In genomic region chr15:30990036-30990435, GRCh38 we compare ENCODE assay signal across 8 cellular contexts. TPM values are rescaled to one million over a fixed set of nuclear protein-coding genes. Genes with fewer than 3 reads are reported as not detected.
A peak's percentile ranks its signal among the peaks of the same experiment; 100 is the strongest.
DNase-seq lines count a peak whose midpoint lies in the region; ATAC-seq and TF ChIP-seq lines count a peak whose summit lies in the region.

No MANE protein-coding gene starts in this region.

- H3K4me2 ChIP-seq in Karpas-422 (ENCODE audit: low read depth, low read length, poor library complexity, severe bottlenecking) = peak overlapping the region; percentile 90

- H4K20me1 ChIP-seq in Karpas-422 (ENCODE audit: insufficient read depth, low read depth, low read length) = no peaks in the 10 kb centered on the region

- peak overlapping the region; percentile 85 for H3K9ac ChIP-seq in Karpas-422 (ENCODE audit: low read length)
- H3K9ac ChIP-seq in mucosa of rectum (ENCODE audit: low read depth in 1 of 2, low read length in 2 of 2) = peak overlapping the region; percentile 95 to 99

- H3K4me3 ChIP-seq in BE2C (ENCODE audit: low read depth, low read length) (peak overlapping the region; percentile 94), Karpas-422 (ENCODE audit: low read length) (peak overlapping the region; percentile 84), brain microvascular endothelial cell (ENCODE audit: low read depth, low read length) (peak overlapping the region; percentile 91), mucosa of rectum (ENCODE audit: low read length in 2 of 2) (peak overlapping the region; percentile 77 to 94)

- in situ Hi-C loops in brain microvascular endothelial cell (cut with HindIII; ENCODE audit: low pct_ligation_motif_present, low sequenced_read_pairs) = no loop called here

- no peak for DNase-seq in BE2C
- peak; percentile 71 for DNase-seq in Karpas-422
- DNase-seq in brain microvascular endothelial cell = no peak
- DNase-seq in hepatic stellate cell (ENCODE audit: low spot score) = no peak
- DNase-seq in stimulated activated naive CD4-positive, alpha-beta T cell treated with Interleukin-2 at 50 U/mL for 16 hours (lab: John Stamatoyannopoulos, UW) = no peak
- no peak for DNase-seq in mesenteric fat pad (ENCODE audit: low spot score)

- peak overlapping the region; percentile 42; the same call in 1 of the 2 replicates for H2AFZ ChIP-seq in Karpas-422 (ENCODE audit: low read length)

- no peak for TF ChIP-seq CTCF in BE2C (IDR thresholded peaks at IDR 0.05; ENCODE audit: low read depth, low read length)
- TF ChIP-seq CTCF in brain microvascular endothelial cell (IDR thresholded peaks at IDR 0.05; ENCODE audit: low read depth, low read length, missing control alignments) = peak; percentile 13

- H3K79me2 ChIP-seq in Karpas-422 (ENCODE audit: low read length) = peaks cover 30% of the 10 kb centered on the region

- H3K36me3 ChIP-seq in BE2C = no peaks in the 10 kb centered on the region
- H3K36me3 ChIP-seq in Karpas-422 (ENCODE audit: insufficient read depth, low read length) = no peaks in the 10 kb centered on the region
- no peaks in the 10 kb centered on the region for H3K36me3 ChIP-seq in brain microvascular endothelial cell (replicated peaks)
- H3K36me3 ChIP-seq in mucosa of rectum (ENCODE audit: control insufficient read depth in 2 of 2, insufficient read depth in 2 of 2, low read length in 2 of 2) = peaks cover 9 to 18% of the 10 kb centered on the region in 2 donors

- H3K27me3 ChIP-seq in BE2C (no peaks in the 10 kb centered on the region), Karpas-422 (ENCODE audit: low read length) (no peaks in the 10 kb centered on the region), brain microvascular endothelial cell (replicated peaks) (no peaks in the 10 kb centered on the region), mucosa of rectum (ENCODE audit: control insufficient read depth in 2 of 2, insufficient read depth in 2 of 2, low read length in 2 of 2) (no peaks in the 10 kb centered on the region)

- H3K4me1 ChIP-seq in BE2C (peaks cover 1% of the 10 kb centered on the region), Karpas-422 (ENCODE audit: low read length) (peaks cover 15% of the 10 kb centered on the region), mucosa of rectum (ENCODE audit: control insufficient read depth in 2 of 2, insufficient read depth in 2 of 2, low read length in 2 of 2) (peaks cover 14 to 26% of the 10 kb centered on the region in 2 donors)

- no peak for ATAC-seq in HG03135 (IDR thresholded peaks at IDR 0.05; ENCODE audit: unreplicated experiment)

- no peaks in the 10 kb centered on the region for H3K9me3 ChIP-seq in BE2C
- H3K9me3 ChIP-seq in Karpas-422 (ENCODE audit: low read length) = no peaks in the 10 kb centered on the region
- H3K9me3 ChIP-seq in mucosa of rectum (ENCODE audit: control insufficient read depth in 2 of 2, low read length in 2 of 2) = no peaks in the 10 kb centered on the region

- H3K27ac ChIP-seq in Karpas-422 (ENCODE audit: low read length) = peak overlapping the region; percentile 41
- H3K27ac ChIP-seq in brain microvascular endothelial cell = no peak overlapping the region
- H3K27ac ChIP-seq in mucosa of rectum (ENCODE audit: low read depth in 2 of 2, low read length in 2 of 2) = peak overlapping the region; percentile 98

- H3K9me2 ChIP-seq in Karpas-422 (replicated peaks; ENCODE audit: insufficient read depth, low read length) = no peaks in the 10 kb centered on the region

RNA-seq across cellular contexts. Expression of gene MTMR10, which starts 1.4 kb away (rescaled TPM):
- 13.1 TPM for polyA plus RNA-seq in BE2C (2012; ENCODE audit: insufficient read depth, insufficient read length, low read depth)
- 13.1 and 25.5 TPM in 2 replicates for total RNA-seq in Karpas-422 (2014; rRNA removed; shearing (Covaris generic); ENCODE audit: low replicate concordance)
- total RNA-seq in mesenteric fat pad = 36.3 TPM
